ENCODE assay signal across 8 cellular contexts in genomic region chr2:237432484-237433092, GRCh38. TPM values are rescaled to one million over a fixed set of nuclear protein-coding genes. Genes with fewer than 3 reads are reported as not detected.
DNase-seq lines count a peak whose midpoint lies in the region; ATAC-seq, FAIRE-seq and TF ChIP-seq lines count a peak whose summit lies in the region.

No MANE protein-coding gene starts in this region.

- H3K4me3 ChIP-seq in lower lobe of right lung, result no peak overlapping the region

- intact Hi-C loops in lower lobe of right lung (cut with DNase I), result no loop called here

- H3K9me3 ChIP-seq in lower lobe of right lung, result no peaks in the 10 kb centered on the region

- H3K4me1 Mint-ChIP-seq in stimulated activated naive B cell treated with anti-CD40 and anti-IgM and Interleukin-4, amounts not matched to agents 10 μg/mL and 1 μg/mL and 100 μg/mL, for 72 hours, result peaks cover 32 to 60% of the 10 kb centered on the region in 2 donors

- H3K9me3 Mint-ChIP-seq in stimulated activated naive B cell treated with anti-CD40 and anti-IgM and Interleukin-4, amounts not matched to agents 10 μg/mL and 1 μg/mL and 100 μg/mL, for 72 hours, result no peaks in the 10 kb centered on the region

- peaks cover 24 to 33% of the 10 kb centered on the region in 2 donors for H3K27me3 Mint-ChIP-seq in stimulated activated naive B cell treated with anti-CD40 and anti-IgM and Interleukin-4, amounts not matched to agents 10 μg/mL and 1 μg/mL and 100 μg/mL, for 72 hours

- H3K36me3 ChIP-seq in lower lobe of right lung, result no peaks in the 10 kb centered on the region

- H3K27ac ChIP-seq in lower lobe of right lung, result no peak overlapping the region

- H3K27me3 ChIP-seq in lower lobe of right lung (ENCODE audit: low read depth), result peaks cover 15% of the 10 kb centered on the region

- no peak for TF ChIP-seq CTCF in lower lobe of right lung (IDR thresholded peaks at IDR 0.05)

- peak; percentile 99 for DNase-seq in A172 (ENCODE audit: low spot score)
- DNase-seq in RCC 7860 (ENCODE audit: low spot score), result peak; percentile 100
- DNase-seq in activated gamma-delta T cell treated with anti-CD3 and anti-CD28 coated beads, Interleukin-2, amount 50 U/mL, for 16 hours (ENCODE audit: low read depth), result peak; percentile 80
- peak; percentile 45 for DNase-seq in lower lobe of right lung
- peak; percentile 21 for DNase-seq in stimulated activated naive B cell treated with anti-CD40 and anti-IgM and Interleukin-4, amounts not matched to agents 10 μg/mL and 1 μg/mL and 100 μg/mL, for 72 hours
- no peak for DNase-seq in G401 (ENCODE audit: low spot score)
- no peak for DNase-seq in NCI-H2171 (lab: John Stamatoyannopoulos, UW)

- in situ Hi-C loops in G401 (cut with HindIII; ENCODE audit: low sequenced_read_pairs), result no loop called here

- peak; percentile 13 to 37 for ATAC-seq in lower lobe of right lung
- peak in 1 of 2 donors; percentile 43 for ATAC-seq in stimulated activated naive B cell treated with anti-CD40 and anti-IgM and Interleukin-4, amounts not matched to agents 10 μg/mL and 1 μg/mL and 100 μg/mL, for 72 hours (replicated peaks)
- no peak for ATAC-seq in HG03521 (IDR thresholded peaks at IDR 0.05; ENCODE audit: unreplicated experiment)

- no peak overlapping the region for H3K27ac Mint-ChIP-seq in stimulated activated naive B cell treated with anti-CD40 and anti-IgM and Interleukin-4, amounts not matched to agents 10 μg/mL and 1 μg/mL and 100 μg/mL, for 72 hours

- peak; percentile 97 for FAIRE-seq in RCC 7860 (lab: Jason Lieb, UNC)

- peaks cover 10% of the 10 kb centered on the region for H3K4me1 ChIP-seq in lower lobe of right lung

- no peaks in the 10 kb centered on the region for H3K36me3 Mint-ChIP-seq in stimulated activated naive B cell treated with anti-CD40 and anti-IgM and Interleukin-4, amounts not matched to agents 10 μg/mL and 1 μg/mL and 100 μg/mL, for 72 hours

- peak overlapping the region; percentile 20 to 29 for H3K4me3 Mint-ChIP-seq in stimulated activated naive B cell treated with anti-CD40 and anti-IgM and Interleukin-4, amounts not matched to agents 10 μg/mL and 1 μg/mL and 100 μg/mL, for 72 hours

RNA-seq across cellular contexts. Expression of gene COL6A3, which starts 18.6 kb away (rescaled TPM):
- total RNA-seq in A172 (2014; rRNA removed; shearing (Covaris generic)), result 2.5 and 4.8 TPM in 2 replicates
- 114 TPM for total RNA-seq in lower lobe of right lung
- 0.17 and 0.25 TPM in 2 replicates for total RNA-seq in G401 (2014; rRNA removed; shearing (Covaris generic))

RNA-seq across cellular contexts. Expression of gene MLPH, which starts 54.5 kb away (rescaled TPM):
- 12.9 and 17.7 TPM in 2 replicates for total RNA-seq in A172 (2014; rRNA removed; shearing (Covaris generic))
- 394 TPM for total RNA-seq in lower lobe of right lung
- total RNA-seq in G401 (2014; rRNA removed; shearing (Covaris generic)), result 0.55 and 1.6 TPM in 2 replicates

Comparison
In these comparisons a context has a peak if more than half of its experiments do, and no peak if none do; other contexts are left out.
1. DNase-seq: peak in A172 (single experiment), RCC 7860 (single experiment), activated gamma-delta T cell treated with anti-CD3 and anti-CD28 coated beads, Interleukin-2, amount 50 U/mL, for 16 hours (single experiment), lower lobe of right lung (single experiment) and stimulated activated naive B cell treated with anti-CD40 and anti-IgM and Interleukin-4, amounts not matched to agents 10 μg/mL and 1 μg/mL and 100 μg/mL, for 72 hours (single experiment); none in G401 (single experiment) and NCI-H2171 (single experiment).
2. RNA of gene COL6A3, which starts 18.6 kb away (total RNA-seq): 114 TPM in lower lobe of right lung (single experiment); 2.5 to 4.8 TPM in A172 and 0.17 to 0.25 TPM in G401; every median in the first group is over 10 times any median in the second.
3. RNA of gene MLPH, which starts 54.5 kb away (total RNA-seq): 394 TPM in lower lobe of right lung (single experiment); 12.9 to 17.7 TPM in A172 and 0.55 to 1.6 TPM in G401; every median in the first group is over 10 times any median in the second.